ENCODE assay signal across 8 cellular contexts in genomic region chr14:52961060-52961639, GRCh38. TPM values are rescaled to one million over a fixed set of nuclear protein-coding genes. Genes with fewer than 3 reads are reported as not detected.
A peak's percentile ranks its signal among the peaks of the same experiment; 100 is the strongest.
DNase-seq lines count a peak whose midpoint lies in the region; ATAC-seq and TF ChIP-seq lines count a peak whose summit lies in the region.

No MANE protein-coding gene starts in this region.

- H3K4me3 Mint-ChIP-seq in naive B cell = no peak overlapping the region
- H3K4me3 Mint-ChIP-seq in type B pancreatic cell = peak overlapping the region; percentile 38

- CTCF ChIA-PET in HEK293 (lab: Yijun Ruan, JAX) = interaction anchor here (0.6 to 3.9 kb wide), 23 partner anchors 9 to 675 kb away, joined by 3 to 29 read pairs (median 4); no protein-coding TSS in a partner anchor

- TF ChIP-seq CTCF in HEK293 (tag by site-specific recombination; IDR thresholded peaks at IDR 0.05) (peak; percentile 28; the same call in 1 of the 2 replicates), type B pancreatic cell (conservative IDR thresholded peaks at IDR 0.05) (peak; percentile 69)

- no peaks in the 10 kb centered on the region for H3K4me1 ChIP-seq in HEK293 (ENCODE audit: control insufficient read depth, insufficient read depth, low read length)

- H3K9me3 Mint-ChIP-seq in naive B cell (no peaks in the 10 kb centered on the region), type B pancreatic cell (no peaks in the 10 kb centered on the region)

- H3K36me3 Mint-ChIP-seq in naive B cell = no peaks in the 10 kb centered on the region
- no peaks in the 10 kb centered on the region for H3K36me3 Mint-ChIP-seq in type B pancreatic cell

- POLR2A ChIA-PET in HEK293 (lab: Yijun Ruan, JAX) = interaction anchor here (0.5 to 2.2 kb wide), 4 partner anchors 10 to 1935 kb away, joined by 3 to 10 read pairs (median 4); partner anchors contain the start of genes FERMT2 and STYX

- H3K4me1 Mint-ChIP-seq in naive B cell = no peaks in the 10 kb centered on the region
- H3K4me1 Mint-ChIP-seq in type B pancreatic cell (ENCODE audit: unreplicated experiment) = peaks cover 18% of the 10 kb centered on the region

- H3K27me3 Mint-ChIP-seq in naive B cell (no peaks in the 10 kb centered on the region), type B pancreatic cell (peaks cover 2% of the 10 kb centered on the region)

- no peaks in the 10 kb centered on the region for H3K36me3 ChIP-seq in HEK293 (ENCODE audit: control insufficient read depth in 2 of 2, insufficient read depth in 1 of 2, low read length in 2 of 2)

- H3K27ac ChIP-seq in HEK293 (ENCODE audit: extremely low read depth, low read depth, low read length) (no peak overlapping the region), epithelial cell of prostate (no peak overlapping the region)

- no peaks in the 10 kb centered on the region for H3K9me3 ChIP-seq in HEK293 (ENCODE audit: control insufficient read depth, insufficient read depth, low read depth, low read length)

- DNase-seq in DMS114 treated with DMSO at 0.1 percent for 48 hours (lab: John Stamatoyannopoulos, UW; ENCODE audit: unreplicated experiment) = peak; percentile 30
- DNase-seq in NCI-H345 (lab: John Stamatoyannopoulos, UW) = peak; percentile 47
- DNase-seq in activated CD4-positive, alpha-beta T cell treated with anti-CD3 and anti-CD28 coated beads, Interleukin-2, amount 50 U/mL, for 48 hours = peak; percentile 44 to 53
- DNase-seq in epithelial cell of prostate (ENCODE audit: low read depth, low spot score) = peak; percentile 10
- peak; percentile 20 for DNase-seq in naive B cell
- no peak for DNase-seq in type B pancreatic cell (ENCODE audit: extremely low spot score, unreplicated experiment)

- no peak overlapping the region for H3K4me3 ChIP-seq in HEK293 (ENCODE audit: low read depth, low read length)

- no peak overlapping the region for H3K27ac Mint-ChIP-seq in naive B cell
- peak overlapping the region; percentile 68 for H3K27ac Mint-ChIP-seq in type B pancreatic cell

- ATAC-seq in naive B cell (ENCODE audit: low read depth in 2 of 2) (peak; percentile 32 to 41), GM19328 (IDR thresholded peaks at IDR 0.05; ENCODE audit: unreplicated experiment) (no peak)

TF ChIP-seq in HEK293, 187 proteins besides CTCF, POLR2A, EP300 and RAD21 (continues in another document):
- TF ChIP-seq HIC1 (tag by site-specific recombination; IDR thresholded peaks at IDR 0.05) (no peak), ZBTB17 (tag by site-specific recombination; IDR thresholded peaks at IDR 0.05) (0 out of 2 replicates have a peak, but pooled peaks have one; percentile 41), ZNF654 (tag by site-specific recombination; IDR thresholded peaks at IDR 0.05; ENCODE audit: low read depth) (peak; percentile 80), OVOL3 (tag by site-specific recombination; IDR thresholded peaks at IDR 0.05) (no peak), ZNF2 (tag by site-specific recombination; IDR thresholded peaks at IDR 0.05) (0 out of 2 replicates have a peak, but pooled peaks have one; percentile 21), ZNF394 (tag by site-specific recombination; IDR thresholded peaks at IDR 0.05; ENCODE audit: borderline replicate concordance) (0 out of 2 replicates have a peak, but pooled peaks have one; percentile 34), ZXDB (tag by site-specific recombination; IDR thresholded peaks at IDR 0.05) (peak; percentile 54; the same call in 1 of the 2 replicates), ZBTB8A (tag by site-specific recombination; IDR thresholded peaks at IDR 0.05) (no peak), SCRT2 (tag by site-specific recombination; IDR thresholded peaks at IDR 0.05) (peak; percentile 63; the same call in 1 of the 2 replicates), ZNF423 (tag by site-specific recombination; IDR thresholded peaks at IDR 0.05) (no peak)
- TF ChIP-seq, protein P1, sequence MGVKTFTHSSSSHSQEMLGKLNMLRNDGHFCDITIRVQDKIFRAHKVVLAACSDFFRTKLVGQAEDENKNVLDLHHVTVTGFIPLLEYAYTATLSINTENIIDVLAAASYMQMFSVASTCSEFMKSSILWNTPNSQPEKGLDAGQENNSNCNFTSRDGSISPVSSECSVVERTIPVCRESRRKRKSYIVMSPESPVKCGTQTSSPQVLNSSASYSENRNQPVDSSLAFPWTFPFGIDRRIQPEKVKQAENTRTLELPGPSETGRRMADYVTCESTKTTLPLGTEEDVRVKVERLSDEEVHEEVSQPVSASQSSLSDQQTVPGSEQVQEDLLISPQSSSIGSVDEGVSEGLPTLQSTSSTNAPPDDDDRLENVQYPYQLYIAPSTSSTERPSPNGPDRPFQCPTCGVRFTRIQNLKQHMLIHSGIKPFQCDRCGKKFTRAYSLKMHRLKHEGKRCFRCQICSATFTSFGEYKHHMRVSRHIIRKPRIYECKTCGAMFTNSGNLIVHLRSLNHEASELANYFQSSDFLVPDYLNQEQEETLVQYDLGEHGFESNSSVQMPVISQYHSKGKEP (tag by site-specific recombination; IDR thresholded peaks at IDR 0.05) = 0 out of 2 replicates have a peak, but pooled peaks have one; percentile 28
- TF ChIP-seq, protein P2, sequence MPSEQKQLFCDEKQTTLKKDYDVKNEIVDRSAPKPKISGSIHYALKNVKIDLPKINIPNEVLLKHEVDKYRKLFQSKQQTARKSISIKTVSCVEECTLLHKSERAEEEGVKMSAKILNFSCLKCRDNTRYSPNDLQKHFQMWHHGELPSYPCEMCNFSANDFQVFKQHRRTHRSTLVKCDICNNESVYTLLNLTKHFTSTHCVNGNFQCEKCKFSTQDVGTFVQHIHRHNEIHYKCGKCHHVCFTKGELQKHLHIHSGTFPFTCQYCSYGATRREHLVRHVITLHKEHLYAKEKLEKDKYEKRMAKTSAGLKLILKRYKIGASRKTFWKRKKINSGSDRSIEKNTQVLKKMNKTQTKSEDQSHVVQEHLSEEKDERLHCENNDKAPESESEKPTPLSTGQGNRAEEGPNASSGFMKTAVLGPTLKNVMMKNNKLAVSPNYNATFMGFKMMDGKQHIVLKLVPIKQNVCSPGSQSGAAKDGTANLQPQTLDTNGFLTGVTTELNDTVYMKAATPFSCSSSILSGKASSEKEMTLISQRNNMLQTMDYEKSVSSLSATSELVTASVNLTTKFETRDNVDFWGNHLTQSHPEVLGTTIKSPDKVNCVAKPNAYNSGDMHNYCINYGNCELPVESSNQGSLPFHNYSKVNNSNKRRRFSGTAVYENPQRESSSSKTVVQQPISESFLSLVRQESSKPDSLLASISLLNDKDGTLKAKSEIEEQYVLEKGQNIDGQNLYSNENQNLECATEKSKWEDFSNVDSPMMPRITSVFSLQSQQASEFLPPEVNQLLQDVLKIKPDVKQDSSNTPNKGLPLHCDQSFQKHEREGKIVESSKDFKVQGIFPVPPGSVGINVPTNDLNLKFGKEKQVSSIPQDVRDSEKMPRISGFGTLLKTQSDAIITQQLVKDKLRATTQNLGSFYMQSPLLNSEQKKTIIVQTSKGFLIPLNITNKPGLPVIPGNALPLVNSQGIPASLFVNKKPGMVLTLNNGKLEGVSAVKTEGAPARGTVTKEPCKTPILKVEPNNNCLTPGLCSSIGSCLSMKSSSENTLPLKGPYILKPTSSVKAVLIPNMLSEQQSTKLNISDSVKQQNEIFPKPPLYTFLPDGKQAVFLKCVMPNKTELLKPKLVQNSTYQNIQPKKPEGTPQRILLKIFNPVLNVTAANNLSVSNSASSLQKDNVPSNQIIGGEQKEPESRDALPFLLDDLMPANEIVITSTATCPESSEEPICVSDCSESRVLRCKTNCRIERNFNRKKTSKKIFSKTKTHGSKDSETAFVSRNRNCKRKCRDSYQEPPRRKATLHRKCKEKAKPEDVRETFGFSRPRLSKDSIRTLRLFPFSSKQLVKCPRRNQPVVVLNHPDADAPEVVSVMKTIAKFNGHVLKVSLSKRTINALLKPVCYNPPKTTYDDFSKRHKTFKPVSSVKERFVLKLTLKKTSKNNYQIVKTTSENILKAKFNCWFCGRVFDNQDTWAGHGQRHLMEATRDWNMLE (tag by site-specific recombination; conservative IDR thresholded peaks at IDR 0.05; ENCODE audit: low read depth) = peak; percentile 55

RNA-seq across cellular contexts. Expression of gene FERMT2, which starts 10.3 kb away (rescaled TPM):
- not detected for polyA plus RNA-seq in naive B cell (ENCODE audit: low read depth in 6 of 6)
- total RNA-seq in type B pancreatic cell (ENCODE audit: low replicate concordance) = 25.6 and 82.5 TPM in 2 replicates
